ENCODE assay signal across 8 cellular contexts in the genomic region with DNA sequence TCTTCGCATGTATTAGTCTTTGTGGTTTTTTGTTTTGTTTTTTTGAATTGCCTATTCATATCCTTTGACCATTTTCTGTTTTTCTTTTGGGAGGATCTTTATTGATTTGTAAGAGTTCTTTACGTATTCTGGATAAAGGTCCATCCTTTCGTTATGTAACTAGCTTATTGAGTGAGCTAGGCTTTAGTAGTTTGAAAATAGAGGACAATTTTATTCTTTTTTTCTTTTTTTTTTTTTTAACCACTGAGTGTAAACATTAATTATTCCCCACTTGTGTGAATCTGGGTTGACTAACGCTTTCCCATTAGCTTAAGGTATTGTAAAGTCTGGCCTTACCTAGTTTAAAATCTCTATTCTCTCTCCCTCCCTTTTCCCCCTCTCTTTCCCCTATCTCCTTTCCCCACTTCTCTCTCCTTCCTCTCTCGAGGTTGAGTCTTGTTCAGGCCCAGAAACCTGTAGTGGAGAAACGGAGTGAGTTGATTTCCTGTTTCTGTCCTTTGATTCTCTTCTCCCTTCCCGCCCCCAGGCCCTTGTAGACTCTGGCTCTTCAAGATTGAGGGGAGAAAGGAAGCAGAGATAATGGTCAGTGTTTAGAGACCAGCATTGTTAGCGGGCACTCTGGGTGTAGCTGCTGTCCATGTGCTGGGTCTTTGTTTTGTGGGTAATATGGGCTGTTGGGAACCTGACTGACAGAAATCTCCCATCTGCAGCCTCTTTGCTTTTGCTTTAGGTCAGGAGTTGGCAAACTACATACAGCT. TPM values are rescaled to one million over a fixed set of nuclear protein-coding genes. Genes with fewer than 3 reads are reported as not detected.
DNase-seq lines count a peak whose midpoint lies in the region; FAIRE-seq and TF ChIP-seq lines count a peak whose summit lies in the region.

No MANE protein-coding gene starts in this region.

- peak overlapping the region; percentile 79 for H3K9ac ChIP-seq in OCI-LY3 (ENCODE audit: low read length)

- peak; percentile 54 for FAIRE-seq in GM12892 (lab: Jason Lieb, UNC)

- TF ChIP-seq CTCF in BE2C (IDR thresholded peaks at IDR 0.05; ENCODE audit: low read depth, low read length) (no peak), OCI-LY3 (IDR thresholded peaks at IDR 0.05; ENCODE audit: low read depth, low read length) (no peak), brain microvascular endothelial cell (IDR thresholded peaks at IDR 0.05; ENCODE audit: low read depth, low read length, missing control alignments) (no peak)

- H3K4me2 ChIP-seq in OCI-LY3 (ENCODE audit: low read length): peak overlapping the region; percentile 96

- in situ Hi-C loops in brain microvascular endothelial cell (cut with HindIII; ENCODE audit: low pct_ligation_motif_present, low sequenced_read_pairs): no loop called here

- H3K27ac ChIP-seq in OCI-LY3 (ENCODE audit: low read length) (peak overlapping the region; percentile 71), brain microvascular endothelial cell (peak overlapping the region; percentile 88), layer of hippocampus (ENCODE audit: low read depth, low read length) (peak overlapping the region; percentile 86), substantia nigra (ENCODE audit: low read depth, low read length, poor library complexity, severe bottlenecking) (peak overlapping the region; percentile 43)

- H3K27me3 ChIP-seq in BE2C (no peaks in the 10 kb centered on the region), OCI-LY3 (ENCODE audit: low read depth, low read length) (no peaks in the 10 kb centered on the region), brain microvascular endothelial cell (replicated peaks) (no peaks in the 10 kb centered on the region), layer of hippocampus (ENCODE audit: control insufficient read depth, insufficient read depth, low read length) (no peaks in the 10 kb centered on the region)

- H3K36me3 ChIP-seq in BE2C (no peaks in the 10 kb centered on the region; the same call in 1 of the 2 replicates), OCI-LY3 (replicated peaks; ENCODE audit: low read depth, low read length) (peaks cover 10% of the 10 kb centered on the region), brain microvascular endothelial cell (replicated peaks) (peaks cover 6% of the 10 kb centered on the region)

- H4K20me1 ChIP-seq in OCI-LY3 (ENCODE audit: insufficient read depth, low read length): peaks cover 29% of the 10 kb centered on the region

- H2AFZ ChIP-seq in OCI-LY3 (ENCODE audit: low read depth, low read length): no peak overlapping the region

- TF ChIP-seq POLR2A in GM12892 (IDR thresholded peaks at IDR 0.05; ENCODE audit: low read depth, low read length): no peak

- H3K9me3 ChIP-seq in BE2C (no peaks in the 10 kb centered on the region; the same call in 1 of the 2 replicates), OCI-LY3 (ENCODE audit: insufficient read depth, low read length) (no peaks in the 10 kb centered on the region)

- H3K4me1 ChIP-seq in BE2C: no peaks in the 10 kb centered on the region
- H3K4me1 ChIP-seq in OCI-LY3 (ENCODE audit: low read length): peaks cover 31% of the 10 kb centered on the region

- peak overlapping the region; percentile 81 for H3K4me3 ChIP-seq in BE2C (ENCODE audit: low read depth, low read length)
- H3K4me3 ChIP-seq in OCI-LY3 (ENCODE audit: low read length): peak overlapping the region; percentile 90
- H3K4me3 ChIP-seq in brain microvascular endothelial cell (ENCODE audit: low read depth, low read length): peak overlapping the region; percentile 80

- DNase-seq in BE2C: peak; percentile 9
- no peak for DNase-seq in GM12892 (ENCODE audit: insufficient read length)
- DNase-seq in brain microvascular endothelial cell: peak; percentile 3
- peak in 16 of 49 donors; percentile 2 to 42 (median 13) for DNase-seq in substantia nigra (lab: John Stamatoyannopoulos, UW)
- DNase-seq in stimulated activated CD4-positive, alpha-beta T cell treated with anti-CD3 and anti-CD28 coated beads, Interleukin-2, amount 100 ng/mL, for 24 hours: no peak
- DNase-seq in NCI-H345 treated with DMSO at 0.1 percent for 48 hours (lab: John Stamatoyannopoulos, UW; ENCODE audit: unreplicated experiment): no peak

- peaks cover 63% of the 10 kb centered on the region for H3K79me2 ChIP-seq in OCI-LY3 (ENCODE audit: low read length)

RNA-seq across cellular contexts. Expression of a gene that starts 1.5 kb away (rescaled TPM):
- polyA plus RNA-seq in BE2C (2012; ENCODE audit: insufficient read depth, insufficient read length, low read depth): 11.7 TPM
- polyA plus RNA-seq in GM12892 (2012; ENCODE audit: missing spikeins): 16.5 TPM

Comparison
In these comparisons a context has a peak if more than half of its experiments do, and no peak if none do; other contexts are left out.
1. DNase-seq: peak in BE2C (single experiment) and brain microvascular endothelial cell (single experiment); none in GM12892 (single experiment), stimulated activated CD4-positive, alpha-beta T cell treated with anti-CD3 and anti-CD28 coated beads, Interleukin-2, amount 100 ng/mL, for 24 hours (0 of 2) and NCI-H345 treated with DMSO at 0.1 percent for 48 hours (single experiment).
2. Peak in every context shown above with its lines, with median percentiles within 50 percentile points of each other: H3K4me3 ChIP-seq and H3K27ac ChIP-seq.